In the genomic region with DNA sequence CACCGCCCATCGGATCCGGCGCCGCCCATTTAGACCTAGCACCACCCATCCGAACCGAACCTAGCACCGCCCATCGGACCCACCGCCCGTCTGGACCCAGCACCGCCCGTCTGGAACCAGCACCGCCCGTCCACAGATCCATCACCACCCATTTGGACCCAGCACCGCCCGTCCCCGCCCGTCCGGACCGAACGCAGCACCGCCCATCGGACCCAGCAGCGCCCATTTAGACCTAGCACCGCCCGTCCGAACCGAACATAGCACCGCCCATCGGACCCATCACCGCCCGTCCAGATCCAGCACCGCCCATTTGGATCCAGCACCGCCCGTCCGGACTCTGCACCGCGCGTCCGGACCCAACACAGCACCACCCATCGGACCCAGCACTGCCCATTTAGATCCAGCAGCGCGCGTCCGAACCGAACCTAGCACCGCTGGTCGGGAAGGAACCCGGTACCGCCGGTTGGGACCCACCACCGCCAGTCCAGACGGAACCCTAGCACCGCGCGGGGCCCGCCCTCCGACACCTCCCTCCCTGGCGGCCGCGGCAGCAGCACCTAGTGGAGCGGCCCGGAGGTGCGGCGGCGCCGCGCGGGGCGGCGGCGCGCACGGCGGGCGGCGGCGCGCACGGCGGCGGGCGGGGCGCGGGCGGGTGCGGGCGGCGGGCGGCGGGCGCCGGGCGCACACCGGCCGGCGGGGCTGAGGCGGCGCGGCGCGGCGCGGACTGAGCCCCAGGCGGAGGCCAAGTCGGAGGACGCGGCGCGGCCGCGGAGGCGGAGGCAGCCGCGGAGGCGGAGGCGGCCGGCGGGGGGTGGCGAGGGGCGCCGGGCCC, we compare ENCODE assay signal across 8 cellular contexts. TPM values are rescaled to one million over a fixed set of nuclear protein-coding genes. Genes with fewer than 3 reads are reported as not detected.
DNase-seq lines count a peak whose midpoint lies in the region; ATAC-seq, FAIRE-seq and TF ChIP-seq lines count a peak whose summit lies in the region.

A gene with protein sequence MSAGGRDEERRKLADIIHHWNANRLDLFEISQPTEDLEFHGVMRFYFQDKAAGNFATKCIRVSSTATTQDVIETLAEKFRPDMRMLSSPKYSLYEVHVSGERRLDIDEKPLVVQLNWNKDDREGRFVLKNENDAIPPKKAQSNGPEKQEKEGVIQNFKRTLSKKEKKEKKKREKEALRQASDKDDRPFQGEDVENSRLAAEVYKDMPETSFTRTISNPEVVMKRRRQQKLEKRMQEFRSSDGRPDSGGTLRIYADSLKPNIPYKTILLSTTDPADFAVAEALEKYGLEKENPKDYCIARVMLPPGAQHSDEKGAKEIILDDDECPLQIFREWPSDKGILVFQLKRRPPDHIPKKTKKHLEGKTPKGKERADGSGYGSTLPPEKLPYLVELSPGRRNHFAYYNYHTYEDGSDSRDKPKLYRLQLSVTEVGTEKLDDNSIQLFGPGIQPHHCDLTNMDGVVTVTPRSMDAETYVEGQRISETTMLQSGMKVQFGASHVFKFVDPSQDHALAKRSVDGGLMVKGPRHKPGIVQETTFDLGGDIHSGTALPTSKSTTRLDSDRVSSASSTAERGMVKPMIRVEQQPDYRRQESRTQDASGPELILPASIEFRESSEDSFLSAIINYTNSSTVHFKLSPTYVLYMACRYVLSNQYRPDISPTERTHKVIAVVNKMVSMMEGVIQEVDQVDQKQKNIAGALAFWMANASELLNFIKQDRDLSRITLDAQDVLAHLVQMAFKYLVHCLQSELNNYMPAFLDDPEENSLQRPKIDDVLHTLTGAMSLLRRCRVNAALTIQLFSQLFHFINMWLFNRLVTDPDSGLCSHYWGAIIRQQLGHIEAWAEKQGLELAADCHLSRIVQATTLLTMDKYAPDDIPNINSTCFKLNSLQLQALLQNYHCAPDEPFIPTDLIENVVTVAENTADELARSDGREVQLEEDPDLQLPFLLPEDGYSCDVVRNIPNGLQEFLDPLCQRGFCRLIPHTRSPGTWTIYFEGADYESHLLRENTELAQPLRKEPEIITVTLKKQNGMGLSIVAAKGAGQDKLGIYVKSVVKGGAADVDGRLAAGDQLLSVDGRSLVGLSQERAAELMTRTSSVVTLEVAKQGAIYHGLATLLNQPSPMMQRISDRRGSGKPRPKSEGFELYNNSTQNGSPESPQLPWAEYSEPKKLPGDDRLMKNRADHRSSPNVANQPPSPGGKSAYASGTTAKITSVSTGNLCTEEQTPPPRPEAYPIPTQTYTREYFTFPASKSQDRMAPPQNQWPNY (N-terminal part only) (plus strand): TSS at position 682 of the 832 bp plus-strand sequence. CDS start 222 bp downstream, outside the sequence.

- POLR2A ChIA-PET in HCT116 (lab: Charles Lee): no interaction called here

- intact Hi-C loops in HCT116 (cut with micrococcal nuclease): no loop called here

- H3K4me1 ChIP-seq in HCT116 (ENCODE audit: control insufficient read depth in 1 of 2, insufficient read depth in 2 of 2, low read length in 2 of 2): peaks cover 14 to 49% of the 10 kb centered on the region in 2 experiments

- H3K4me3 ChIP-seq in HCT116 (replicated peaks in 1 of 2; ENCODE audit: low read depth in 1 of 2, low read length in 2 of 2) (peak within 1 kb of the TSS; percentile 71 to 81), kidney epithelial cell (ENCODE audit: low read depth, low read length) (peak within 1 kb of the TSS; percentile 81)

- peak; percentile 81 for ATAC-seq in HCT116

- H4K20me1 ChIP-seq in HCT116 (ENCODE audit: insufficient read depth): peaks cover 23% of the 10 kb centered on the region; the same call in 1 of the 2 replicates

- peak within 1 kb of the TSS; percentile 66 for H3K9ac ChIP-seq in HCT116 (ENCODE audit: low read length)

- FAIRE-seq in D721Med (lab: Jason Lieb, UNC): no peak

- RAD21 ChIA-PET in HCT116 (lab: Charles Lee; ENCODE audit: low non-redundant PET in 1 of 2, low total read pairs in 2 of 2, uncharacterized antibody in 2 of 2, unreplicated experiment in 2 of 2): no interaction called here

- DNase-seq in GM13977 (ENCODE audit: low spot score): peak; percentile 93
- no peak for DNase-seq in HCT116 (ENCODE audit: low read depth, low spot score)
- DNase-seq in NAMALWA (ENCODE audit: low spot score): peak; percentile 70
- DNase-seq in activated CD4-positive, CD25-positive, alpha-beta regulatory T cell (lab: John Stamatoyannopoulos, UW): peak; percentile 20 to 38 (median 28)
- DNase-seq in cerebellar cortex (ENCODE audit: low spot score): peak; percentile 57
- DNase-seq in kidney epithelial cell (ENCODE audit: low read depth): no peak
- DNase-seq in stimulated activated CD4-positive, alpha-beta T cell treated with anti-CD3 and anti-CD28 coated beads, Interleukin-15, amount 100 ng/mL, for 1 hour (ENCODE audit: low read depth in 1 of 2, low spot score in 1 of 2): peak; percentile 38 to 52
- DNase-seq in D721Med (ENCODE audit: insufficient read length, low spot score): no peak

- no peaks in the 10 kb centered on the region for H3K9me2 ChIP-seq in HCT116 (ENCODE audit: insufficient read depth)

- TF ChIP-seq RAD21 in HCT116 (IDR thresholded peaks at IDR 0.05; ENCODE audit: low read depth): no peak

- in situ Hi-C loops in GM13977 (cut with MboI; ENCODE audit: low pct_unique_long_range_greater_than_20kb, low sequenced_read_pairs, unreplicated experiment): no loop called here

- CTCF ChIA-PET in HCT116 (lab: Charles Lee): no interaction called here

- peak within 1 kb of the TSS; percentile 77 for H3K27ac ChIP-seq in HCT116 (ENCODE audit: low read depth, low read length)

- no peaks in the 10 kb centered on the region for H3K9me3 ChIP-seq in HCT116 (ENCODE audit: control insufficient read depth in 1 of 2, insufficient read depth in 1 of 2, low read depth in 1 of 2, low read length in 2 of 2)

- H3K27me3 ChIP-seq in HCT116 (ENCODE audit: insufficient read depth, low read length) (no peaks in the 10 kb centered on the region), kidney epithelial cell (ENCODE audit: control insufficient read depth, insufficient read depth, low read length) (no peaks in the 10 kb centered on the region)

- peaks cover 40% of the 10 kb centered on the region for H3K79me2 ChIP-seq in HCT116 (ENCODE audit: insufficient read depth, low read length)

- BruUV-seq in HCT116 (replicated peaks; lab: Mats Ljungman, UMichigan): no TSS peak

- TF ChIP-seq CTCF in GM13977 (IDR thresholded peaks at IDR 0.05; ENCODE audit: extremely low read depth, insufficient read depth, missing control alignments) (peak; percentile 49), HCT116 (IDR thresholded peaks at IDR 0.05 in 2 of 3, conservative IDR thresholded peaks at IDR 0.05 in 1 of 3; ENCODE audit: borderline replicate concordance in 1 of 3, insufficient read depth in 1 of 3, low read depth in 2 of 3, low read length in 2 of 3) (peak in 2 of 3 experiments; percentile 18 to 31; a peak in 2 of 6 replicates), kidney epithelial cell (IDR thresholded peaks at IDR 0.05; ENCODE audit: insufficient read depth, low read length, poor library complexity, severe bottlenecking) (peak; percentile 27), D721Med (IDR thresholded peaks at IDR 0.05; ENCODE audit: insufficient read depth, missing control alignments) (no peak)

- H3K4me2 ChIP-seq in HCT116 (ENCODE audit: low read length): peak within 1 kb of the TSS; percentile 98

- peak within 1 kb of the TSS; percentile 75 for H2AFZ ChIP-seq in HCT116 (ENCODE audit: low read depth, low read length, poor library complexity, severe bottlenecking)

- TF ChIP-seq POLR2A in HCT116 (IDR thresholded peaks at IDR 0.05; ENCODE audit: borderline replicate concordance, extremely low read depth, insufficient read depth, insufficient read length): peak; percentile 51

- H3K36me3 ChIP-seq in HCT116 (ENCODE audit: control insufficient read depth in 1 of 2, insufficient read depth in 2 of 2, low read length in 2 of 2) (no peaks in the 10 kb centered on the region), kidney epithelial cell (ENCODE audit: control insufficient read depth, insufficient read depth, low read length) (no peaks in the 10 kb centered on the region)

TF ChIP-seq in HCT116, 20 proteins besides CTCF, POLR2A, EP300 and RAD21:
- TF ChIP-seq CBX3 (IDR thresholded peaks at IDR 0.05; ENCODE audit: low read depth) (no peak), POLR2AphosphoS5 (IDR thresholded peaks at IDR 0.05; ENCODE audit: low read depth, low read length) (peak; percentile 34; the same call in 1 of the 2 replicates)

RNA-seq across cellular contexts. Expression of the gene that starts here (rescaled TPM):
- total RNA-seq in HCT116 (2021; ENCODE audit: unreplicated experiment): 59.4 TPM
- polyA plus RNA-seq in HCT116 (2012): 31.2 and 32.9 TPM in 2 replicates
- 112 and 119 TPM in 2 replicates for total RNA-seq in kidney epithelial cell

Comparison
In these comparisons a context has a peak if more than half of its experiments do, and no peak if none do; other contexts are left out.
1. DNase-seq: peak in GM13977 (single experiment), NAMALWA (single experiment), activated CD4-positive, CD25-positive, alpha-beta regulatory T cell (4 of 4), cerebellar cortex (single experiment) and stimulated activated CD4-positive, alpha-beta T cell treated with anti-CD3 and anti-CD28 coated beads, Interleukin-15, amount 100 ng/mL, for 1 hour (2 of 2); none in HCT116 (single experiment), kidney epithelial cell (single experiment) and D721Med (single experiment).